9 cellular contexts compared by ENCODE assay signal in genomic region chr1:172254521-172255222, GRCh38.
DNase-seq lines count a peak whose midpoint lies in the region; ATAC-seq and TF ChIP-seq lines count a peak whose summit lies in the region.
"Had no signal": no experiment of that assay in that cellular context is flagged by ENCODE, and none has a peak within 500 bp of the region (broad histone marks: within the 10 kb centered on the region; RNA-seq: fewer than 3 reads in every experiment).

No MANE protein-coding gene starts in this region.

- peaks cover 3% of the 10 kb centered on the region for H3K36me3 Mint-ChIP-seq in osteocyte (ENCODE audit: unreplicated experiment)

- H3K9me3 Mint-ChIP-seq in osteocyte (ENCODE audit: unreplicated experiment), result peaks cover 21% of the 10 kb centered on the region

- DNase-seq in ELR (ENCODE audit: low read depth) (peak; percentile 91), NB4 (ENCODE audit: low read depth) (peak; percentile 2), astrocyte of the spinal cord (ENCODE audit: low read depth, low spot score) (peak; percentile 95), osteocyte (ENCODE audit: extremely low spot score, unreplicated experiment) (no peak)
- DNase-seq: anterior cingulate cortex had no signal

- H3K4me3 Mint-ChIP-seq in osteocyte (ENCODE audit: unreplicated experiment), result peak overlapping the region; percentile 2

- no peak for TF ChIP-seq CTCF in NB4 (IDR thresholded peaks at IDR 0.05; ENCODE audit: low read depth, low read length)
- TF ChIP-seq CTCF in astrocyte of the spinal cord (IDR thresholded peaks at IDR 0.05; ENCODE audit: low read depth, low read length), result no peak
- TF ChIP-seq CTCF in osteocyte (IDR thresholded peaks at IDR 0.05), result no peak

- in situ Hi-C loops in astrocyte of the spinal cord (cut with HindIII; ENCODE audit: low sequenced_read_pairs), result no loop called here

- no peak for TF ChIP-seq POLR2A in NB4 (IDR thresholded peaks at IDR 0.05; ENCODE audit: extremely low read depth, insufficient read length)

- peaks cover 68% of the 10 kb centered on the region for H3K4me1 Mint-ChIP-seq in osteocyte (ENCODE audit: unreplicated experiment)

- ATAC-seq in HG02642 (IDR thresholded peaks at IDR 0.05; ENCODE audit: poor library complexity, unreplicated experiment) (no peak), HG03139 (IDR thresholded peaks at IDR 0.05; ENCODE audit: unreplicated experiment) (no peak), GM18520 (IDR thresholded peaks at IDR 0.05; ENCODE audit: unreplicated experiment) (no peak), HG03442 (IDR thresholded peaks at IDR 0.05; ENCODE audit: unreplicated experiment) (no peak)

- no peaks in the 10 kb centered on the region for H3K27me3 Mint-ChIP-seq in osteocyte (ENCODE audit: unreplicated experiment)

- H3K4me3 ChIP-seq in NB4 (ENCODE audit: low read depth, low read length) (no peak overlapping the region), astrocyte of the spinal cord (ENCODE audit: low read depth, low read length) (no peak overlapping the region)

- peak overlapping the region; percentile 83 for H3K27ac Mint-ChIP-seq in osteocyte (ENCODE audit: unreplicated experiment)
